ENCODE assay signal across 24 cellular contexts in the genomic region with DNA sequence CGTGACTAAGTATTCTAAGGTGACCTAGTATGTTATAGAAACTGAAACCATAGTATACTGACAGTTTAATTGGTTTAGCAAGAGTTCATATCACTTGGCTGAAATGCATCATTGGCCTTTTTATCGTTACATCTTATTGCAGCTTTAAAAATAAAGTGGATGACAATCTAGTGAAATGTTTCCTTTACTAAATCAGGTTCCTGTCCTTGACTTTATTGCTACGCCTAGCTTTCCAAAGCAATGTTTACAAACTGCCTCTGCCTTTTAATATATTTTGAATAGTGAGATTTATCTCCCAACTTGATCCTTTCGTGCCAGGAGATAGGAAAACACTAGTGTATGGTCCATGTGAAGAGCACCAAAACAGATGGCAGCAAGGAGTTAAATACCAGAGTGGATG.
"Had no signal": no experiment of that assay in that cellular context is flagged by ENCODE, and none has a peak within 500 bp of the region (broad histone marks: within the 10 kb centered on the region; RNA-seq: fewer than 3 reads in every experiment).

No MANE protein-coding gene starts in this region.

- H3K27ac Mint-ChIP-seq: activated naive CD8-positive, alpha-beta T cell treated with anti-CD3 and anti-CD28 coated beads for 36 hours; activated T-cell treated with anti-CD3 and anti-CD28 coated beads, Interleukin-2, amount 50 U/mL, for 24 hours; activated T-helper 2 cell treated with anti-CD3 and anti-CD28 coated beads, Interferon-gamma antibody, Interleukin-2, Interleukin-4, amounts not matched to agents 10 μg/mL and 5 μg/mL and 100 μg/mL, durations not matched to agents 14 hours and 24 hours and 36 hours; endodermal cell; memory B cell; neural progenitor cell; WTC11 had no signal

- H3K27me3 Mint-ChIP-seq: activated naive CD8-positive, alpha-beta T cell treated with anti-CD3 and anti-CD28 coated beads for 36 hours; central memory CD8-positive, alpha-beta T cell; memory B cell; progenitor cell of endocrine pancreas had no signal

- H3K9me3 Mint-ChIP-seq: activated naive CD8-positive, alpha-beta T cell treated with anti-CD3 and anti-CD28 coated beads for 36 hours; activated T-helper 2 cell treated with anti-CD3 and anti-CD28 coated beads, Interferon-gamma antibody, Interleukin-2, Interleukin-4, amounts not matched to agents 10 μg/mL and 5 μg/mL and 100 μg/mL, durations not matched to agents 14 hours and 24 hours and 36 hours; central memory CD8-positive, alpha-beta T cell; memory B cell; WTC11 had no signal

- H3K36me3 ChIP-seq: breast epithelium, heart right ventricle, neural progenitor cell, upper lobe of left lung had no signal

- H3K4me3 Mint-ChIP-seq: activated naive CD8-positive, alpha-beta T cell treated with anti-CD3 and anti-CD28 coated beads for 36 hours; activated T-cell treated with anti-CD3 and anti-CD28 coated beads, Interleukin-2, amount 50 U/mL, for 24 hours; central memory CD8-positive, alpha-beta T cell; endodermal cell; memory B cell; neural progenitor cell; WTC11 had no signal

- H3K4me1 ChIP-seq: breast epithelium, heart right ventricle, upper lobe of left lung had no signal

- H3K9ac ChIP-seq: neural progenitor cell had no signal

- ATAC-seq: heart right ventricle; left cardiac atrium; stimulated activated naive CD8-positive, alpha-beta T cell treated with anti-CD3 and anti-CD28 coated beads, Interleukin-15, Interleukin-2, amounts not matched to agents 100 U/mL and 50 U/mL, for 24 hours; WTC11 had no signal

- H3K4me3 ChIP-seq: breast epithelium, coronary artery, heart right ventricle, neural progenitor cell, upper lobe of left lung had no signal

- H3K9me3 ChIP-seq: upper lobe of left lung had no signal

- H3K4me2 ChIP-seq: neural progenitor cell had no signal

- H3K27me3 ChIP-seq: neural progenitor cell, upper lobe of left lung had no signal

- DNase-seq: activated CD4-positive, alpha-beta T cell treated with anti-CD3 and anti-CD28 coated beads, Interleukin-2, amount 50 U/mL, for 4 hours; activated CD8-positive, alpha-beta memory T cell treated with anti-CD3 and anti-CD28 coated beads for 24 hours; activated CD8-positive, alpha-beta memory T cell treated with anti-CD3 and anti-CD28 coated beads, Interleukin-2, amount 50 U/mL, for 4 hours; activated naive CD4-positive, alpha-beta T cell; activated naive CD8-positive, alpha-beta T cell treated with anti-CD3 and anti-CD28 coated beads for 36 hours; activated T-cell treated with anti-CD3 and anti-CD28 coated beads, Interleukin-2, amount 50 U/mL, for 24 hours; endodermal cell; heart right ventricle; islet precursor cell; left cardiac atrium; retina; stimulated activated CD4-positive, alpha-beta T cell treated with anti-CD3 and anti-CD28 coated beads, Interleukin-4, amount 100 ng/mL, for 24 hours; stimulated activated naive CD8-positive, alpha-beta T cell treated with anti-CD3 and anti-CD28 coated beads, Interleukin-15, Interleukin-2, amounts not matched to agents 100 U/mL and 50 U/mL, for 24 hours; T1000; upper lobe of left lung had no signal

- H2AFZ ChIP-seq: neural progenitor cell had no signal

- H3K27ac ChIP-seq: breast epithelium, coronary artery, epithelial cell of prostate, heart right ventricle, neural progenitor cell, upper lobe of left lung had no signal

- H3K36me3 Mint-ChIP-seq: activated naive CD8-positive, alpha-beta T cell treated with anti-CD3 and anti-CD28 coated beads for 36 hours; memory B cell; neural progenitor cell had no signal
